In the genomic region with DNA sequence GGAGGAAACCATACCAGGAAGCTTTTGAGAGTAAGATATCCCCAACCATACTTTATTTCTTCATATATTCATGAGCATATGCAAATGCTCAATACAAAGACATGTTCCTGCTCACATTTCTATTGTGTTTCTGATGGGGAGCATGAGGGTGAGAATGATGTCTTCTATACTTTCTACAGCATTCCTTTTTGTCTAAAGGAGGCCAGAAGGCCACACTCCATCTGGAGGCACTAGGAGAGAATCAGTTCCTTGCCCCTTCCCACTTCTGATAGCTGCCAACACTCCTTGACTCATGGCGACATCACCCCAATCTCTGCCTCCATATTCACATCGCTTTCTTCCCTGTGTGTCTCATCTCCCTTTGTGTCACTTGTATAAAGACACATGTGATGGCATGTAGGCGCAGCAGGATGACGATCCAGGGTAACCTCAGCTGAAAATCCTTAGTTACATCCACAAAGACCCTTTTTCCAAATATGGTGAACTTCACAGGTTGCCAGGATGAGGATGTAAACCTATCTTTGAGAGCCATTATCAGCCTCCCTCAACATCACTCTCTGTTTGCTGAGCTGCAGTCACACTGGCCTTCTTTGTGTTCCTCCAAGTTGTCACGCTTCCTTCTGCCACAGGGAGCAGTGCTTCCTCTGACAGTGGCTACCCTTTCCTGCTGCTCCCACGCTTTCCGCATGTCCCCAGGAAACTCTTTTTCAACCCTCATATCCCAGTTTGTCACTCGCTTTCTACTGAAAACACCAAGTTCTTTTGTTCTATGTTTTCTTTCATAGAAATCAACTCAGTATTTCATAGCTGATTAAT, we compare ENCODE assay signal across 12 cellular contexts.
DNase-seq lines count a peak whose midpoint lies in the region; ATAC-seq lines count a peak whose summit lies in the region.
"Had no signal": no experiment of that assay in that cellular context is flagged by ENCODE, and none has a peak within 500 bp of the region (broad histone marks: within the 10 kb centered on the region; RNA-seq: fewer than 3 reads in every experiment).

No MANE protein-coding gene starts in this region.

- CTCF ChIA-PET in activated CD4-positive, alpha-beta T cell treated with anti-CD3 and anti-CD28 coated beads, Interleukin-2, amount 10 ng/mL, durations not matched to agents 7 days and 5 days (lab: Charles Lee), result no interaction called here

- no peak overlapping the region for H3K4me3 ChIP-seq in iPS DF 6.9 (ENCODE audit: low read length)
- H3K4me3 ChIP-seq: psoas muscle had no signal

- no peaks in the 10 kb centered on the region for H3K9me3 ChIP-seq in iPS DF 6.9 (ENCODE audit: control insufficient read depth, insufficient read depth, low read length)
- H3K9me3 ChIP-seq: psoas muscle had no signal

- ATAC-seq in left ventricle myocardium superior (peak; percentile 34), GM21619 (IDR thresholded peaks at IDR 0.05; ENCODE audit: unreplicated experiment) (no peak), GM19397 (IDR thresholded peaks at IDR 0.05; ENCODE audit: unreplicated experiment) (no peak)
- ATAC-seq: psoas muscle had no signal

- H3K27ac Mint-ChIP-seq in activated CD4-positive, alpha-beta T cell treated with anti-CD3 and anti-CD28 coated beads, Interleukin-2, amount 10 ng/mL, durations not matched to agents 7 days and 5 days, result no peak overlapping the region
- H3K27ac Mint-ChIP-seq: activated CD4-positive, alpha-beta memory T cell treated with anti-CD3 and anti-CD28 coated beads for 36 hours; activated naive CD8-positive, alpha-beta T cell treated with anti-CD3 and anti-CD28 coated beads, Interleukin-2, amount 10 ng/mL, durations not matched to agents 7 days and 5 days had no signal

- H3K4me1 ChIP-seq in iPS DF 6.9 (ENCODE audit: control insufficient read depth, insufficient read depth, low read length), result peaks cover 3% of the 10 kb centered on the region
- H3K4me1 ChIP-seq: psoas muscle had no signal

- H3K36me3 Mint-ChIP-seq in activated CD4-positive, alpha-beta T cell treated with anti-CD3 and anti-CD28 coated beads, Interleukin-2, amount 10 ng/mL, durations not matched to agents 7 days and 5 days (ENCODE audit: low read depth), result no peaks in the 10 kb centered on the region
- H3K36me3 Mint-ChIP-seq: activated CD4-positive, alpha-beta memory T cell treated with anti-CD3 and anti-CD28 coated beads for 36 hours; activated naive CD8-positive, alpha-beta T cell treated with anti-CD3 and anti-CD28 coated beads, Interleukin-2, amount 10 ng/mL, durations not matched to agents 7 days and 5 days had no signal

- DNase-seq in left ventricle myocardium superior (no peak), cardiac septum (ENCODE audit: low spot score) (no peak), SW480 (ENCODE audit: low spot score) (peak; percentile 3), iPS DF 6.9 (ENCODE audit: low read depth, low spot score) (peak; percentile 33), AG20443 (ENCODE audit: low spot score) (no peak)
- DNase-seq in activated CD4-positive, alpha-beta T cell treated with anti-CD3 and anti-CD28 coated beads, Interleukin-2, amount 10 ng/mL, durations not matched to agents 7 days and 5 days, result no peak
- DNase-seq: activated CD4-positive, alpha-beta memory T cell treated with anti-CD3 and anti-CD28 coated beads for 36 hours; activated naive CD8-positive, alpha-beta T cell treated with anti-CD3 and anti-CD28 coated beads, Interleukin-2, amount 10 ng/mL, durations not matched to agents 7 days and 5 days; kidney glomerular epithelial cell; psoas muscle had no signal

- no peaks in the 10 kb centered on the region for H3K27me3 ChIP-seq in iPS DF 6.9 (ENCODE audit: control insufficient read depth, insufficient read depth, low read length)

- H3K9me3 Mint-ChIP-seq in activated CD4-positive, alpha-beta T cell treated with anti-CD3 and anti-CD28 coated beads, Interleukin-2, amount 10 ng/mL, durations not matched to agents 7 days and 5 days, result no peaks in the 10 kb centered on the region
- H3K9me3 Mint-ChIP-seq: activated CD4-positive, alpha-beta memory T cell treated with anti-CD3 and anti-CD28 coated beads for 36 hours; activated naive CD8-positive, alpha-beta T cell treated with anti-CD3 and anti-CD28 coated beads, Interleukin-2, amount 10 ng/mL, durations not matched to agents 7 days and 5 days had no signal

- intact Hi-C loops in left ventricle myocardium superior (cut with micrococcal nuclease), result no loop called here
- intact Hi-C loops in cardiac septum (cut with DNase I), result no loop called here

- no peak overlapping the region for H3K27ac ChIP-seq in iPS DF 6.9 (ENCODE audit: low read length)
- H3K27ac ChIP-seq: psoas muscle had no signal

- WGBS in iPS DF 6.9 (ENCODE audit: insufficient coverage, insufficient read length), result no CpG with 5 or more reads among the region's 8 CpGs

- no peaks in the 10 kb centered on the region for H3K4me1 Mint-ChIP-seq in activated CD4-positive, alpha-beta T cell treated with anti-CD3 and anti-CD28 coated beads, Interleukin-2, amount 10 ng/mL, durations not matched to agents 7 days and 5 days
- H3K4me1 Mint-ChIP-seq: activated naive CD8-positive, alpha-beta T cell treated with anti-CD3 and anti-CD28 coated beads, Interleukin-2, amount 10 ng/mL, durations not matched to agents 7 days and 5 days had no signal

- H3K4me3 Mint-ChIP-seq in activated CD4-positive, alpha-beta T cell treated with anti-CD3 and anti-CD28 coated beads, Interleukin-2, amount 10 ng/mL, durations not matched to agents 7 days and 5 days, result no peak overlapping the region
- H3K4me3 Mint-ChIP-seq: activated CD4-positive, alpha-beta memory T cell treated with anti-CD3 and anti-CD28 coated beads for 36 hours; activated naive CD8-positive, alpha-beta T cell treated with anti-CD3 and anti-CD28 coated beads, Interleukin-2, amount 10 ng/mL, durations not matched to agents 7 days and 5 days had no signal

- no peaks in the 10 kb centered on the region for H3K27me3 Mint-ChIP-seq in activated CD4-positive, alpha-beta T cell treated with anti-CD3 and anti-CD28 coated beads, Interleukin-2, amount 10 ng/mL, durations not matched to agents 7 days and 5 days

- POLR2A ChIA-PET in activated CD4-positive, alpha-beta T cell treated with anti-CD3 and anti-CD28 coated beads, Interleukin-2, amount 10 ng/mL, durations not matched to agents 7 days and 5 days (lab: Charles Lee), result no interaction called here

- H3K36me3 ChIP-seq in iPS DF 6.9 (ENCODE audit: control insufficient read depth, insufficient read depth, low read length), result no peaks in the 10 kb centered on the region

Comparison
In these comparisons a context has a peak if more than half of its experiments do, and no peak if none do; other contexts are left out.
1. DNase-seq: peak in SW480 (single experiment) and iPS DF 6.9 (single experiment); none in left ventricle myocardium superior (single experiment), cardiac septum (single experiment), activated CD4-positive, alpha-beta T cell treated with anti-CD3 and anti-CD28 coated beads, Interleukin-2, amount 10 ng/mL, durations not matched to agents 7 days and 5 days (single experiment) and AG20443 (single experiment).